In the genomic region with DNA sequence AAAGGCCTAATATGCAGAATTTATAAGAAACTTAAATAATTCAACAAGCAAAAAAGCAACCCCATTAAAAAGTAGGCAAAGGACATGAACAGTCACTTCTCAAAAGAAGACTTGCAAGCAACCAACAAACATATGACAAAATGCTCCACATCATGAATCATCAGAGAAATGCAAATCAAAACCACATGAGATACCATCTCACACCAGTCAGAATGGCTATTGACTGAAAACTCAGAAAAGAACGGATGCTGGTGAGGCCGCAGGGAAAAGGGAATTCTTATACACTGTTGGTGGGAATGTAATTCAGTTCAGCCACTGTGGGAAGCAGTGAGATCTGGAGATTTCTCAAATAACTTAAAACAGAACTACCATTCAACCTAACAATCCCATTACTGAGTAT, we compare ENCODE assay signal across 15 cellular contexts.
DNase-seq lines count a peak whose midpoint lies in the region; ATAC-seq, FAIRE-seq and TF ChIP-seq lines count a peak whose summit lies in the region.
"Had no signal": no experiment of that assay in that cellular context is flagged by ENCODE, and none has a peak within 500 bp of the region (broad histone marks: within the 10 kb centered on the region; RNA-seq: fewer than 3 reads in every experiment).

No MANE protein-coding gene starts in this region.

- no peak overlapping the region for H2AFZ ChIP-seq in astrocyte (ENCODE audit: low read depth, low read length)

- H3K9ac ChIP-seq in astrocyte (ENCODE audit: low read length) = no peak overlapping the region

- TF ChIP-seq CTCF in astrocyte (IDR thresholded peaks at IDR 0.05; ENCODE audit: insufficient read depth, low read depth, low read length) (no peak), testis (IDR thresholded peaks at IDR 0.05) (no peak)

- H3K27me3 Mint-ChIP-seq in CD4-positive, alpha-beta memory T cell = peaks cover 0 to 2% of the 10 kb centered on the region in 2 donors
- peaks cover 4% of the 10 kb centered on the region for H3K27me3 Mint-ChIP-seq in astrocyte (ENCODE audit: low read depth, unreplicated experiment)

- POLR2A ChIA-PET in CD4-positive, alpha-beta memory T cell (lab: Charles Lee; ENCODE audit: partially characterized antibody) = interaction anchor here (0.8 to 1.4 kb wide), 7 partner anchors 9 to 41 kb away, joined by 3 to 13 read pairs (median 3); no protein-coding TSS in a partner anchor

- H3K4me3 Mint-ChIP-seq in CD4-positive, alpha-beta memory T cell = peak overlapping the region in 4 of 8 donors; percentile 0 to 43 (median 26)
- no peak overlapping the region for H3K4me3 Mint-ChIP-seq in astrocyte (ENCODE audit: unreplicated experiment)
- H3K4me3 Mint-ChIP-seq: nephron had no signal

- H3K27ac Mint-ChIP-seq in CD4-positive, alpha-beta memory T cell = peak overlapping the region in 5 of 7 donors; percentile 3 to 25 (median 6)
- H3K27ac Mint-ChIP-seq in astrocyte (ENCODE audit: unreplicated experiment) = peak overlapping the region; percentile 17
- H3K27ac Mint-ChIP-seq: nephron had no signal

- H3K79me2 ChIP-seq in astrocyte (ENCODE audit: insufficient read depth, low read length) = no peaks in the 10 kb centered on the region

- peak; percentile 5 for FAIRE-seq in astrocyte (lab: Jason Lieb, UNC)

- CTCF ChIA-PET in CD4-positive, alpha-beta memory T cell (lab: Charles Lee; ENCODE audit: partially characterized antibody) = interaction anchor here (1.1 to 1.3 kb wide), 2 partner anchors 10 to 22 kb away, joined by 3 read pairs; no protein-coding TSS in a partner anchor

- H3K4me1 ChIP-seq in CD4-positive, alpha-beta memory T cell (ENCODE audit: insufficient read depth, low read length) = peaks cover 16% of the 10 kb centered on the region
- no peaks in the 10 kb centered on the region for H3K4me1 ChIP-seq in astrocyte (ENCODE audit: insufficient read depth, low read length)
- H3K4me1 ChIP-seq in testis = peaks cover under 1% of the 10 kb centered on the region

- H3K4me1 Mint-ChIP-seq in CD4-positive, alpha-beta memory T cell = peaks cover 21 to 55% (median 30%) of the 10 kb centered on the region in 4 donors
- peaks cover 9% of the 10 kb centered on the region for H3K4me1 Mint-ChIP-seq in astrocyte (ENCODE audit: low read depth, unreplicated experiment)
- H3K4me1 Mint-ChIP-seq: nephron had no signal

- H3K4me2 ChIP-seq in astrocyte (ENCODE audit: low read length) = no peak overlapping the region

- no peak overlapping the region for H3K27ac ChIP-seq in CD4-positive, alpha-beta memory T cell (ENCODE audit: low read depth, low read length)
- H3K27ac ChIP-seq in astrocyte (ENCODE audit: low read depth, low read length) = no peak overlapping the region
- H3K27ac ChIP-seq in testis = no peak overlapping the region

- ATAC-seq in left colon = no peak
- ATAC-seq: sciatic nerve had no signal

- H3K36me3 ChIP-seq in CD4-positive, alpha-beta memory T cell (ENCODE audit: insufficient read depth, low read length) = no peaks in the 10 kb centered on the region
- no peaks in the 10 kb centered on the region for H3K36me3 ChIP-seq in astrocyte (ENCODE audit: insufficient read depth, low read length)
- H3K36me3 ChIP-seq in testis (ENCODE audit: low read depth, missing control alignments) = no peaks in the 10 kb centered on the region

- no peaks in the 10 kb centered on the region for H4K20me1 ChIP-seq in astrocyte (ENCODE audit: insufficient read depth, low read length)

- no peak for TF ChIP-seq POLR2A in testis (IDR thresholded peaks at IDR 0.05)

- no peaks in the 10 kb centered on the region for H3K36me3 Mint-ChIP-seq in CD4-positive, alpha-beta memory T cell
- no peaks in the 10 kb centered on the region for H3K36me3 Mint-ChIP-seq in astrocyte (ENCODE audit: low read depth, unreplicated experiment)

- intact Hi-C loops in CD4-positive, alpha-beta memory T cell (cut with micrococcal nuclease) = no loop called here
- intact Hi-C loops in testis (cut with DNase I; ENCODE audit: low total_unique reads) (no loop called here), left colon (cut with DNase I, micrococcal nuclease) (no loop called here)

- H3K9me3 Mint-ChIP-seq in CD4-positive, alpha-beta memory T cell = peaks cover 0 to 2% (median 0%) of the 10 kb centered on the region in 8 donors
- no peaks in the 10 kb centered on the region for H3K9me3 Mint-ChIP-seq in astrocyte (ENCODE audit: unreplicated experiment)

- no peaks in the 10 kb centered on the region for H3K9me3 ChIP-seq in CD4-positive, alpha-beta memory T cell (ENCODE audit: control insufficient read depth in 1 of 2, low read length in 2 of 2)
- no peaks in the 10 kb centered on the region for H3K9me3 ChIP-seq in astrocyte (ENCODE audit: insufficient read depth, low read depth, low read length)
- no peaks in the 10 kb centered on the region for H3K9me3 ChIP-seq in testis

- DNase-seq in CD4-positive, alpha-beta memory T cell = peak in 3 of 5 donors; percentile 15 to 45 (median 30)
- peak; percentile 2 for DNase-seq in HS-27A (ENCODE audit: low read depth)
- DNase-seq in astrocyte (ENCODE audit: low read depth) = peak; percentile 71
- peak; percentile 67 for DNase-seq in iris pigment epithelial cell (ENCODE audit: low read depth)
- no peak for DNase-seq in testis
- no peak for DNase-seq in left colon
- DNase-seq in hypothalamus (lab: John Stamatoyannopoulos, UW) = no peak
- DNase-seq: anterior cingulate cortex; COR-L47; effector memory CD4-positive, alpha-beta T cell; head of caudate nucleus; NCI-H1694 treated with DMSO at 0.1 percent for 48 hours; Right ventricle myocardium superior had no signal

- no peak overlapping the region for H3K4me3 ChIP-seq in CD4-positive, alpha-beta memory T cell (ENCODE audit: low read length in 2 of 2)
- H3K4me3 ChIP-seq in astrocyte (ENCODE audit: insufficient read depth, low read depth, low read length) (no peak overlapping the region), testis (no peak overlapping the region)

- H3K27me3 ChIP-seq in CD4-positive, alpha-beta memory T cell (ENCODE audit: insufficient read depth, low read length) = no peaks in the 10 kb centered on the region
- H3K27me3 ChIP-seq in astrocyte (ENCODE audit: insufficient read depth, low read length) (no peaks in the 10 kb centered on the region), testis (no peaks in the 10 kb centered on the region)

- whole genome bisulfite sequencing in testis, 2 donors = 77 to 90% methylated on average over 2 of the region's 2 CpGs

Comparison
In these comparisons a context has a peak if more than half of its experiments do, and no peak if none do; other contexts are left out.
1. DNase-seq: peak in CD4-positive, alpha-beta memory T cell (3 of 5), HS-27A (single experiment), astrocyte (single experiment) and iris pigment epithelial cell (single experiment); none in testis (single experiment), left colon (0 of 2) and hypothalamus (0 of 51).